34 cellular contexts compared by ENCODE assay signal in the genomic region with DNA sequence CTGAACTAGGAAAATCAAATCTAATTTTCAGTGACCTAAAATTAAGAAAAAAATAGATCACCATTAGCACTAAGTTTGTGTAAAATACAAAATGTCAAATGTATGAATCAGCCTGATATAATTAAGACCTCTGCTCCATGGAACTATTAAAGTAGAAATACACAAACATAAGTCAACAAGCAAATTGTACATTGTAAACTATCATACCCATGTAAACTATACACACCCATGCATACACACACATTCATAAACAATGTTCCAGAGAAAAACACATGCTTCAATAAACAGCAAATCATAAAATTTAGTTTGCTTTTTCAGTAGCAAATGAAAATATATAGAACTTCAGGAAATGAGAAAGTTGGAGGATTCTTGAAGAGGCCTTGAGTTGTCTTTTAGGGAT.
"Had no signal": no experiment of that assay in that cellular context is flagged by ENCODE, and none has a peak within 500 bp of the region (broad histone marks: within the 10 kb centered on the region; RNA-seq: fewer than 3 reads in every experiment).

No MANE protein-coding gene starts in this region.

- H3K4me3 ChIP-seq: adrenal gland, ascending aorta, body of pancreas, breast epithelium, cardiac muscle cell had no signal

- H3K4me1 ChIP-seq: adrenal gland, ascending aorta, body of pancreas, breast epithelium had no signal

- H3K27ac ChIP-seq: adrenal gland, ascending aorta, body of pancreas, brain microvascular endothelial cell, breast epithelium, cardiac muscle cell had no signal

- H3K27me3 ChIP-seq: adrenal gland, ascending aorta, body of pancreas, brain microvascular endothelial cell, breast epithelium, cardiac muscle cell had no signal

- H3K36me3 ChIP-seq: adrenal gland, ascending aorta, brain microvascular endothelial cell, breast epithelium, cardiac muscle cell had no signal

- FAIRE-seq: astrocyte, bronchial epithelial cell had no signal

- H3K9me3 ChIP-seq: adrenal gland, ascending aorta, body of pancreas, breast epithelium had no signal

- ATAC-seq: activated naive CD4-positive, alpha-beta T cell treated with anti-CD3 and anti-CD28 coated beads, Interleukin-2, amount 50 U/mL, for 72 hours; activated naive CD8-positive, alpha-beta T cell treated with anti-CD3 and anti-CD28 coated beads, Interleukin-2, amount 50 U/mL, for 24 hours; activated T-cell treated with anti-CD3 and anti-CD28 coated beads, Interleukin-2, amount 50 U/mL, for 4 hours; activated T-cell treated with anti-CD3 and anti-CD28 coated beads, Interleukin-2, amount 50 U/mL, for 72 hours; activated T-helper 17 cell treated with anti-CD3 and anti-CD28 coated beads, Interleukin-2, amount 50 U/mL, for 72 hours; body of pancreas had no signal

- DNase-seq: activated effector memory CD4-positive, alpha-beta T cell treated with anti-CD3 and anti-CD28 coated beads, Interleukin-2, amount 50 U/mL, for 16 hours; activated effector memory CD4-positive, alpha-beta T cell treated with Interleukin-2 at 50 U/mL for 16 hours; activated gamma-delta T cell; activated gamma-delta T cell treated with Interleukin-2 at 50 U/mL for 16 hours; activated naive CD4-positive, alpha-beta T cell; activated naive CD4-positive, alpha-beta T cell treated with anti-CD3 and anti-CD28 coated beads for 36 hours; activated naive CD4-positive, alpha-beta T cell treated with anti-CD3 and anti-CD28 coated beads, Interleukin-2, amount 10 ng/mL, durations not matched to agents 7 days and 5 days; activated naive CD4-positive, alpha-beta T cell treated with anti-CD3 and anti-CD28 coated beads, Interleukin-2, amount 50 U/mL, for 16 hours; activated naive CD4-positive, alpha-beta T cell treated with Interleukin-2 at 50 U/mL for 16 hours; activated naive CD8-positive, alpha-beta T cell treated with anti-CD3 and anti-CD28 coated beads for 36 hours; activated naive CD8-positive, alpha-beta T cell treated with anti-CD3 and anti-CD28 coated beads, Interleukin-2, amount 10 ng/mL, durations not matched to agents 7 days and 5 days; activated naive CD8-positive, alpha-beta T cell treated with anti-CD3 and anti-CD28 coated beads, Interleukin-2, amount 50 U/mL, for 24 hours; activated T-cell treated with anti-CD3 and anti-CD28 coated beads, Interleukin-2, amount 50 U/mL, for 1 hour; activated T-cell treated with anti-CD3 and anti-CD28 coated beads, Interleukin-2, amount 50 U/mL, for 24 hours; activated T-cell treated with anti-CD3 and anti-CD28 coated beads, Interleukin-2, amount 50 U/mL, for 4 hours; activated T-cell treated with anti-CD3 and anti-CD28 coated beads, Interleukin-2, amount 50 U/mL, for 48 hours; activated T-cell treated with anti-CD3 and anti-CD28 coated beads, Interleukin-2, amount 50 U/mL, for 72 hours; adrenal gland; amniotic stem cell; amygdala; anterior cingulate cortex; aorta; body of pancreas; brain microvascular endothelial cell; caudate nucleus; central memory CD4-positive, alpha-beta T cell; cerebellar nuclear complex had no signal
